ENCODE assay signal across 8 cellular contexts in genomic region chr5:149551227-149552037, GRCh38. TPM values are rescaled to one million over a fixed set of nuclear protein-coding genes. Genes with fewer than 3 reads are reported as not detected.
DNase-seq lines count a peak whose midpoint lies in the region; ATAC-seq, FAIRE-seq and TF ChIP-seq lines count a peak whose summit lies in the region.

Gene CSNK1A1 (minus strand): TSS chr5:149551439. CDS start chr5:149550964, 475 bp downstream.

- under 1% methylated on average over 34 of the region's 67 CpGs for WGBS in A549 (ENCODE audit: missing lambda C conversion rate)
- 0% methylated on average over 11 to 67 of the region's 67 CpGs for WGBS in body of pancreas, 2 donors
- 0% methylated on average over 67 of the region's 67 CpGs for WGBS in sigmoid colon, 2 donors

- H3K27me3 ChIP-seq in body of pancreas (no peaks in the 10 kb centered on the region), sigmoid colon (no peaks in the 10 kb centered on the region)

- H3K9me3 ChIP-seq in A549 (no peaks in the 10 kb centered on the region), body of pancreas (no peaks in the 10 kb centered on the region), sigmoid colon (no peaks in the 10 kb centered on the region)

- intact Hi-C loops in body of pancreas (cut with DNase I) (no loop called here), sigmoid colon (cut with DNase I) (loop anchor here (2.0 kb wide), 1 partner anchor 109 kb away; no protein-coding TSS in a partner anchor)

- TF ChIP-seq CTCF in A549 (IDR thresholded peaks at IDR 0.05) (peak; percentile 78), body of pancreas (IDR thresholded peaks at IDR 0.05) (peak; percentile 62 to 95 (median 81)), sigmoid colon (IDR thresholded peaks at IDR 0.05) (peak; percentile 73 to 97 (median 86))

- no peak for FAIRE-seq in A549 (lab: Jason Lieb, UNC)
- FAIRE-seq in TTC549 (lab: Jason Lieb, UNC): peak; percentile 53

- DNase-seq in A549 (ENCODE audit: low read depth in 1 of 2, low spot score in 1 of 2) (peak; percentile 98 to 99), NCI-H2107 treated with DMSO at 0.1 percent for 48 hours (lab: John Stamatoyannopoulos, UW; ENCODE audit: unreplicated experiment) (peak; percentile 85), body of pancreas (peak; percentile 99), iPS DF 19.7 (ENCODE audit: low read depth, low spot score) (peak; percentile 91), sigmoid colon (peak; percentile 99)

- TF ChIP-seq RAD21 in A549 (conservative IDR thresholded peaks at IDR 0.05 in 1 of 2, IDR thresholded peaks at IDR 0.05 in 1 of 2): peak; percentile 71 to 73

- TF ChIP-seq EP300 in A549 (IDR thresholded peaks at IDR 0.05) (no peak), sigmoid colon (IDR thresholded peaks at IDR 0.05) (peak in 2 of 4 donors; percentile 5 to 67)

- CTCF ChIA-PET in A549 (lab: Yijun Ruan, JAX): interaction anchor here (0.5 to 16.2 kb wide), 47 partner anchors 8 to 298 kb away, joined by 3 to 209 read pairs (median 4); partner anchors contain the start of genes ARHGEF37, GRPEL2 and PCYOX1L

- peak; percentile 58 for TF ChIP-seq POLR2A in A549 (IDR thresholded peaks at IDR 0.05; ENCODE audit: low read length)
- peak; percentile 92 for TF ChIP-seq POLR2A in GM18526 (IDR thresholded peaks at IDR 0.05; ENCODE audit: extremely low read depth, insufficient read length)
- peak; percentile 85 to 96 (median 95) for TF ChIP-seq POLR2A in body of pancreas (IDR thresholded peaks at IDR 0.05)
- peak; percentile 89 to 91 for TF ChIP-seq POLR2A in sigmoid colon (IDR thresholded peaks at IDR 0.05)

- peak within 1 kb of the TSS; percentile 93 for H3K4me2 ChIP-seq in A549

- POLR2A ChIA-PET in A549 (lab: Yijun Ruan, JAX): interaction anchor here (0.6 to 5.5 kb wide), 25 partner anchors 10 to 279 kb away, joined by 3 to 65 read pairs (median 4); partner anchors contain the start of genes AFAP1L1, ARHGEF37 and GRPEL2

- peak within 1 kb of the TSS; percentile 97 for H3K27ac ChIP-seq in A549
- H3K27ac ChIP-seq in body of pancreas: peak within 1 kb of the TSS; percentile 94 to 98 (median 96)
- H3K27ac ChIP-seq in sigmoid colon: peak within 1 kb of the TSS; percentile 99 to 100 (median 100)

- H3K4me1 ChIP-seq in A549 (peaks cover 30% of the 10 kb centered on the region), body of pancreas (peaks cover 33% of the 10 kb centered on the region), sigmoid colon (peaks cover 0 to 34% (median 30%) of the 10 kb centered on the region in 4 donors)

- H3K36me3 ChIP-seq in body of pancreas (replicated peaks in 1 of 2; ENCODE audit: insufficient read depth in 1 of 2, low read depth in 2 of 2) (no peaks in the 10 kb centered on the region), sigmoid colon (peaks cover 0 to 19% (median 0%) of the 10 kb centered on the region in 4 donors)

- ATAC-seq in A549: peak; percentile 96
- peak; percentile 90 for ATAC-seq in HG03066 (IDR thresholded peaks at IDR 0.05; ENCODE audit: low read depth, unreplicated experiment)
- ATAC-seq in body of pancreas: peak; percentile 98

- peak within 1 kb of the TSS; percentile 85 for H3K4me3 ChIP-seq in A549
- peak within 1 kb of the TSS; percentile 60 to 79 for H3K4me3 ChIP-seq in body of pancreas
- H3K4me3 ChIP-seq in sigmoid colon: peak within 1 kb of the TSS; percentile 93 to 100 (median 98)

TF ChIP-seq in A549, 52 proteins besides CTCF, POLR2A, EP300 and RAD21:
- peak; percentile 58 for TF ChIP-seq RFX5 (IDR thresholded peaks at IDR 0.05)
- TF ChIP-seq SREBF2 (IDR thresholded peaks at IDR 0.05): no peak
- TF ChIP-seq HDAC2 (IDR thresholded peaks at IDR 0.05): no peak
- no peak for TF ChIP-seq ZC3H11A (IDR thresholded peaks at IDR 0.05)
- TF ChIP-seq MAX (IDR thresholded peaks at IDR 0.05): peak; percentile 65
- TF ChIP-seq ATOH8 (CRISPR knock-in tag; IDR thresholded peaks at IDR 0.05; ENCODE audit: low read depth): no peak
- TF ChIP-seq ZFP36 (IDR thresholded peaks at IDR 0.05; ENCODE audit: borderline replicate concordance, partially characterized antibody): no peak
- TF ChIP-seq PBX3 (IDR thresholded peaks at IDR 0.05): no peak
- peak; percentile 46; the same call in 1 of the 2 replicates for TF ChIP-seq E2F6 (IDR thresholded peaks at IDR 0.05; ENCODE audit: borderline replicate concordance, low read depth)
- TF ChIP-seq FOSB (CRISPR knock-in tag; IDR thresholded peaks at IDR 0.05): no peak
- peak; percentile 89 for TF ChIP-seq MAFK (IDR thresholded peaks at IDR 0.05; ENCODE audit: partially characterized antibody)
- TF ChIP-seq MYC (IDR thresholded peaks at IDR 0.05; ENCODE audit: borderline replicate concordance, low read length): no peak
- TF ChIP-seq NFE2L2 (conservative IDR thresholded peaks at IDR 0.05; ENCODE audit: low read length): no peak
- TF ChIP-seq SMC3 (IDR thresholded peaks at IDR 0.05): peak; percentile 58
- TF ChIP-seq BCL3 (IDR thresholded peaks at IDR 0.05): peak; percentile 93
- no peak for TF ChIP-seq CBX8 (IDR thresholded peaks at IDR 0.05)
- peak; percentile 85; the same call in 1 of the 2 replicates for TF ChIP-seq PHF8 (IDR thresholded peaks at IDR 0.05; ENCODE audit: borderline replicate concordance, low read depth)
- TF ChIP-seq CHD4 (IDR thresholded peaks at IDR 0.05; ENCODE audit: borderline replicate concordance): peak; percentile 27; the same call in 1 of the 2 replicates
- no peak for TF ChIP-seq RCOR1 (IDR thresholded peaks at IDR 0.05; ENCODE audit: low read depth, low read length)
- TF ChIP-seq ELK1 (IDR thresholded peaks at IDR 0.05; ENCODE audit: low read depth, low read length): 0 out of 2 replicates have a peak, but pooled peaks have one; percentile 68
- peak; percentile 93 to 94 for TF ChIP-seq JUN (IDR thresholded peaks at IDR 0.05)
TF ChIP-seq in A549: peak in this region for 10.

RNA-seq across cellular contexts. Expression of gene CSNK1A1, which starts in this region (rescaled TPM):
- polyA plus RNA-seq in A549 (2011; rRNA removed) (180 and 218 TPM in 2 replicates), A549 (2017; fragmentation: RNase III; extraction: RNeasy Plus Mini Kit Qiagen cat#74134 plus additional on column Dnase treatment) (122 to 133 TPM (median 123 TPM) in 3 replicates), sigmoid colon (100 to 1,000 TPM in 2 of 3 donors, 10 to 100 TPM in 1; 85.3 to 112 (median 107) TPM)
- polyA plus RNA-seq in A549 (2012; cell fraction: cytosol; rRNA removed): 48.2 and 67.7 TPM in 2 replicates
- polyA plus RNA-seq in A549 (2012; cell fraction: nucleus; rRNA removed): 58.1 and 58.3 TPM in 2 replicates
- polyA minus RNA-seq in A549 (2011; rRNA and poly(A)+ RNA removed): 229 and 233 TPM in 2 replicates
- total RNA-seq in body of pancreas (10 to 100 TPM; 82.4 to 85.4 TPM), sigmoid colon (100 to 1,000 TPM; 214 to 298 (median 231) TPM)

Comparison
In these comparisons a context has a peak if more than half of its experiments do, and no peak if none do; other contexts are left out.
1. Peak in every context shown above with its lines: DNase-seq, ATAC-seq, H3K4me3 ChIP-seq and H3K27ac ChIP-seq.